8 cellular contexts compared by ENCODE assay signal in the genomic region with DNA sequence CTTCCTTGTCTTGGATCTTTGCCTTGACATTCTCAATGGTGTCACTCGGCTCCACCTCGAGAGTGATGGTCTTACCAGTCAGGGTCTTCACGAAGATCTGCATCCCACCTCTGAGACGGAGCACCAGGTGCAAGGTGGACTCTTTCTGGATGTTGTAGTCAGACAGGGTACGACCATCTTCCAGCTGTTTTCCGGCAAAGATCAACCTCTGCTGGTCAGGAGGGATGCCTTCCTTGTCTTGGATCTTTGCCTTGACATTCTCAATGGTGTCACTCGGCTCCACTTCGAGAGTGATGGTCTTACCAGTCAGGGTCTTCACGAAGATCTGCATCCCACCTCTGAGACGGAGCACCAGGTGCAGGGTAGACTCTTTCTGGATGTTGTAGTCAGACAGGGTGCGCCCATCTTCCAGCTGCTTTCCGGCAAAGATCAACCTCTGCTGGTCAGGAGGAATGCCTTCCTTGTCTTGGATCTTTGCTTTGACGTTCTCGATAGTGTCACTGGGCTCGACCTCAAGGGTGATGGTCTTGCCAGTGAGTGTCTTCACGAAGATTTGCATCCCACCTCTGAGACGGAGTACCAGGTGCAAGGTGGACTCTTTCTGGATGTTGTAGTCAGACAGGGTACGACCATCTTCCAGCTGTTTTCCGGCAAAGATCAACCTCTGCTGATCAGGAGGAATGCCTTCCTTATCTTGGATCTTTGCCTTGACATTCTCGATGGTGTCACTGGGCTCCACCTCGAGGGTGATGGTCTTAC. TPM values are rescaled to one million over a fixed set of nuclear protein-coding genes. Genes with fewer than 3 reads are reported as not detected.
DNase-seq lines count a peak whose midpoint lies in the region; ATAC-seq and TF ChIP-seq lines count a peak whose summit lies in the region.
"Not testable (repeated sequence)": the region's sequence is repeated elsewhere in the genome, so short reads cannot be mapped to it uniquely, and the experiment has no call there.

No MANE protein-coding gene starts in this region.

- intact Hi-C loops in activated CD4-positive, alpha-beta memory T cell treated with anti-CD3 and anti-CD28 coated beads for 36 hours (cut with micrococcal nuclease), result loop anchor here (10.0 kb wide), 2 partner anchors 348 to 458 kb away; a partner anchor contains a TSS
- intact Hi-C loops in body of pancreas (cut with DNase I), result not testable (repeated sequence)

- CTCF ChIA-PET in activated CD4-positive, alpha-beta memory T cell treated with anti-CD3 and anti-CD28 coated beads for 36 hours (lab: Charles Lee), result interaction anchor here (1.3 to 8.5 kb wide), 2 partner anchors 15 to 28 kb away, joined by 6 to 132 read pairs; no protein-coding TSS in a partner anchor

- peaks cover 47% of the 10 kb centered on the region for H3K4me1 ChIP-seq in CD4-positive, CD25-positive, alpha-beta regulatory T cell (ENCODE audit: control insufficient read depth, insufficient read depth, low read length, poor library complexity, severe bottlenecking)
- H3K4me1 ChIP-seq in body of pancreas (peaks cover 49% of the 10 kb centered on the region), liver (ENCODE audit: control insufficient read depth in 4 of 4, insufficient read depth in 4 of 4, low read length in 3 of 4) (peaks cover 0 to 19% (median 7%) of the 10 kb centered on the region in 4 donors), neutrophil (ENCODE audit: control insufficient read depth in 1 of 2, insufficient read depth in 1 of 2, low read depth in 1 of 2, low read length in 1 of 2) (peaks cover 56 to 61% of the 10 kb centered on the region in 2 experiments), subcutaneous abdominal adipose tissue (ENCODE audit: control insufficient read depth in 5 of 5, insufficient read depth in 5 of 5, low read length in 5 of 5) (peaks cover 14 to 65% (median 57%) of the 10 kb centered on the region in 5 donors)

- peak overlapping the region; percentile 99 to 100 (median 100) for H3K4me3 Mint-ChIP-seq in CD4-positive, CD25-positive, alpha-beta regulatory T cell
- peak overlapping the region; percentile 100 for H3K4me3 Mint-ChIP-seq in activated CD4-positive, alpha-beta memory T cell treated with anti-CD3 and anti-CD28 coated beads for 36 hours

- not testable (repeated sequence) for H3K27me3 ChIP-seq in CD4-positive, CD25-positive, alpha-beta regulatory T cell (ENCODE audit: control insufficient read depth, insufficient read depth, low read length); body of pancreas; liver (ENCODE audit: control insufficient read depth in 4 of 4, insufficient read depth in 4 of 4, low read length in 3 of 4); neutrophil; subcutaneous abdominal adipose tissue (ENCODE audit: control insufficient read depth in 5 of 5, insufficient read depth in 4 of 5, low read length in 5 of 5)

- not testable (repeated sequence) for TF ChIP-seq RAD21 in liver (IDR thresholded peaks at IDR 0.05)

- POLR2A ChIA-PET in activated CD4-positive, alpha-beta memory T cell treated with anti-CD3 and anti-CD28 coated beads for 36 hours (lab: Charles Lee), result interaction anchor here (0.6 to 2.0 kb wide), 2 partner anchors 40 to 50 kb away, joined by 3 to 6 read pairs; no protein-coding TSS in a partner anchor

- peaks cover 23% of the 10 kb centered on the region for H3K36me3 ChIP-seq in CD4-positive, CD25-positive, alpha-beta regulatory T cell (ENCODE audit: control insufficient read depth, insufficient read depth, low read length)
- H3K36me3 ChIP-seq in body of pancreas (replicated peaks in 1 of 2; ENCODE audit: insufficient read depth in 1 of 2, low read depth in 2 of 2) (peaks cover 0 to 11% of the 10 kb centered on the region in 2 donors), liver (ENCODE audit: control insufficient read depth in 4 of 4, insufficient read depth in 3 of 4, low read depth in 1 of 4, low read length in 3 of 4) (peaks cover 0 to 10% (median 5%) of the 10 kb centered on the region in 4 donors), neutrophil (peaks cover 29% of the 10 kb centered on the region), subcutaneous abdominal adipose tissue (ENCODE audit: control insufficient read depth in 5 of 5, insufficient read depth in 5 of 5, low read length in 5 of 5) (peaks cover 9 to 31% (median 30%) of the 10 kb centered on the region in 5 donors)

- TF ChIP-seq POLR2A in body of pancreas (IDR thresholded peaks at IDR 0.05), result not testable (repeated sequence)

- not testable (repeated sequence) for ATAC-seq in CD4-positive, CD25-positive, alpha-beta regulatory T cell (ENCODE audit: low read depth in 2 of 2); body of pancreas

- H3K4me3 ChIP-seq in CD4-positive, CD25-positive, alpha-beta regulatory T cell (ENCODE audit: low read depth, low read length), result peak overlapping the region; percentile 99
- H3K4me3 ChIP-seq in LNCaP clone FGC (ENCODE audit: low read depth, low read length) (peak overlapping the region; percentile 99), body of pancreas (peak overlapping the region in 1 of 2 donors; percentile 43), epithelial cell of proximal tubule (ENCODE audit: low read depth, low read length) (peak overlapping the region; percentile 89), liver (ENCODE audit: low read depth in 1 of 3, low read length in 3 of 3) (peak overlapping the region; percentile 52 to 80 (median 75)), neutrophil (ENCODE audit: low read depth in 1 of 2, low read length in 1 of 2) (peak overlapping the region; percentile 92 to 100), subcutaneous abdominal adipose tissue (ENCODE audit: low read depth in 1 of 5, low read length in 5 of 5) (peak overlapping the region; percentile 94 to 100 (median 100))

- not testable (repeated sequence) for H3K27ac ChIP-seq in CD4-positive, CD25-positive, alpha-beta regulatory T cell (ENCODE audit: insufficient read depth, low read length, poor library complexity, severe bottlenecking)
- H3K27ac ChIP-seq in body of pancreas (peak overlapping the region in 3 of 4 donors; percentile 96 to 100 (median 99)), liver (ENCODE audit: low read depth in 1 of 2, low read length in 2 of 2) (peak overlapping the region; percentile 100), neutrophil (peak overlapping the region; percentile 16), subcutaneous abdominal adipose tissue (ENCODE audit: low read depth, low read length) (peak overlapping the region; percentile 100)

- not testable (repeated sequence) for H3K9me3 ChIP-seq in CD4-positive, CD25-positive, alpha-beta regulatory T cell (ENCODE audit: control insufficient read depth in 2 of 2, low read length in 2 of 2); body of pancreas; liver (ENCODE audit: control insufficient read depth in 4 of 4, low read length in 3 of 4); neutrophil; subcutaneous abdominal adipose tissue (ENCODE audit: control insufficient read depth in 5 of 5, low read length in 5 of 5)

- peak overlapping the region in 2 of 3 donors; percentile 100 for H3K27ac Mint-ChIP-seq in CD4-positive, CD25-positive, alpha-beta regulatory T cell
- H3K27ac Mint-ChIP-seq in activated CD4-positive, alpha-beta memory T cell treated with anti-CD3 and anti-CD28 coated beads for 36 hours, result peak overlapping the region; percentile 100

- H3K36me3 Mint-ChIP-seq in CD4-positive, CD25-positive, alpha-beta regulatory T cell, result peaks cover 31% of the 10 kb centered on the region
- peaks cover 37% of the 10 kb centered on the region for H3K36me3 Mint-ChIP-seq in activated CD4-positive, alpha-beta memory T cell treated with anti-CD3 and anti-CD28 coated beads for 36 hours

- peaks cover 22 to 73% (median 55%) of the 10 kb centered on the region in 4 donors for H3K4me1 Mint-ChIP-seq in CD4-positive, CD25-positive, alpha-beta regulatory T cell
- peaks cover 72% of the 10 kb centered on the region for H3K4me1 Mint-ChIP-seq in activated CD4-positive, alpha-beta memory T cell treated with anti-CD3 and anti-CD28 coated beads for 36 hours (ENCODE audit: low read depth)

- H3K9ac ChIP-seq in liver (ENCODE audit: low read depth in 1 of 2, low read length in 2 of 2), result peak overlapping the region; percentile 58 to 69
- peak overlapping the region in 3 of 5 donors; percentile 48 to 100 (median 97) for H3K9ac ChIP-seq in subcutaneous abdominal adipose tissue (ENCODE audit: low read length in 5 of 5)

- 35 to 40% methylated on average over 8 to 20 of the region's 21 CpGs for WGBS in body of pancreas, 2 donors
- WGBS in liver, result 31% methylated on average over 18 of the region's 21 CpGs

- TF ChIP-seq CTCF in LNCaP clone FGC (IDR thresholded peaks at IDR 0.05; ENCODE audit: control insufficient read depth, extremely low read depth, insufficient read depth); body of pancreas (IDR thresholded peaks at IDR 0.05); epithelial cell of proximal tubule (conservative IDR thresholded peaks at IDR 0.05; ENCODE audit: low read depth, low read length); liver (IDR thresholded peaks at IDR 0.05; ENCODE audit: low read depth, low read length, missing input control); neutrophil (IDR thresholded peaks at IDR 0.05): not testable (repeated sequence)

- peaks cover 24% of the 10 kb centered on the region for H3K27me3 Mint-ChIP-seq in CD4-positive, CD25-positive, alpha-beta regulatory T cell
- H3K27me3 Mint-ChIP-seq in activated CD4-positive, alpha-beta memory T cell treated with anti-CD3 and anti-CD28 coated beads for 36 hours, result peaks cover 12% of the 10 kb centered on the region

- not testable (repeated sequence) for DNase-seq in CD4-positive, CD25-positive, alpha-beta regulatory T cell; LNCaP clone FGC (ENCODE audit: low read depth); activated CD4-positive, alpha-beta memory T cell treated with anti-CD3 and anti-CD28 coated beads for 36 hours; epithelial cell of proximal tubule (ENCODE audit: low read depth)
- peak in 2 of 4 donors; percentile 40 to 45 for DNase-seq in body of pancreas

- not testable (repeated sequence) for H3K9me3 Mint-ChIP-seq in CD4-positive, CD25-positive, alpha-beta regulatory T cell; activated CD4-positive, alpha-beta memory T cell treated with anti-CD3 and anti-CD28 coated beads for 36 hours

RNA-seq across cellular contexts. Expression of a gene that starts 1.7 kb away (rescaled TPM):
- total RNA-seq in CD4-positive, CD25-positive, alpha-beta regulatory T cell, result 2,012 TPM
- polyA plus RNA-seq in CD4-positive, CD25-positive, alpha-beta regulatory T cell, result 1,000 to 10,000 TPM; 1,179 to 1,557 (median 1,450) TPM
- total RNA-seq in activated CD4-positive, alpha-beta memory T cell treated with anti-CD3 and anti-CD28 coated beads for 36 hours, result 100 to 1,000 TPM; 940 to 950 TPM
- total RNA-seq in body of pancreas, result 100 to 1,000 TPM; 637 to 675 TPM
- total RNA-seq in epithelial cell of proximal tubule, result 679 and 827 TPM in 2 replicates
- 100 to 1,000 TPM; 503 to 624 TPM for total RNA-seq in liver
- polyA plus RNA-seq in liver, result 100 to 1,000 TPM; 385 to 434 TPM

RNA-seq across cellular contexts. Expression of a gene that starts 49.0 kb away (rescaled TPM):
- total RNA-seq in CD4-positive, CD25-positive, alpha-beta regulatory T cell, result 1.2 TPM
- polyA plus RNA-seq in CD4-positive, CD25-positive, alpha-beta regulatory T cell, result under 1 TPM; 0.52 to 0.81 (median 0.69) TPM
- 10 to 100 TPM; 11.4 to 12.8 TPM for total RNA-seq in activated CD4-positive, alpha-beta memory T cell treated with anti-CD3 and anti-CD28 coated beads for 36 hours
- total RNA-seq in body of pancreas (10 to 100 TPM; 16.5 to 18.9 TPM), epithelial cell of proximal tubule (21.9 and 72.8 TPM in 2 replicates), liver (100 to 1,000 TPM in 1 of 2 donors, 10 to 100 TPM in 1; 85.3 to 169 TPM)
- 100 to 1,000 TPM; 112 to 289 TPM for polyA plus RNA-seq in liver
